9 cellular contexts compared by ENCODE assay signal in genomic region chr14:42222924-42223471, GRCh38.
DNase-seq lines count a peak whose midpoint lies in the region; ATAC-seq and TF ChIP-seq lines count a peak whose summit lies in the region.
"Had no signal": no experiment of that assay in that cellular context is flagged by ENCODE, and none has a peak within 500 bp of the region (broad histone marks: within the 10 kb centered on the region; RNA-seq: fewer than 3 reads in every experiment).

No MANE protein-coding gene starts in this region.

- peaks cover 6 to 12% of the 10 kb centered on the region in 2 experiments; a peak in 3 of 5 replicates for H3K9me3 Mint-ChIP-seq in H9
- peaks cover 2% of the 10 kb centered on the region for H3K9me3 Mint-ChIP-seq in CD8-positive, alpha-beta T cell
- H3K9me3 Mint-ChIP-seq: dendritic cell treated with granulocyte-macrophage colony-stimulating factor and Interleukin-4, amounts not matched to agents 40 ng/mL and 50 ng/mL, for 4 days had no signal

- no peak overlapping the region for H3K14ac ChIP-seq in H9 (ENCODE audit: insufficient read depth, low read length)

- no peak overlapping the region for H2BK120ac ChIP-seq in H9 (ENCODE audit: low read depth, low read length, poor library complexity, severe bottlenecking)

- no peak for TF ChIP-seq CTCF in heart right ventricle (IDR thresholded peaks at IDR 0.05)
- TF ChIP-seq CTCF in H9 (conservative IDR thresholded peaks at IDR 0.05), result no peak
- no peak for TF ChIP-seq CTCF in CD8-positive, alpha-beta T cell (IDR thresholded peaks at IDR 0.05)
- no peak for TF ChIP-seq CTCF in ovary (IDR thresholded peaks at IDR 0.05)

- no peak overlapping the region for H3K4ac ChIP-seq in H9 (ENCODE audit: low read depth, low read length)

- H3K4me1 Mint-ChIP-seq in H9, result no peaks in the 10 kb centered on the region; a peak in 1 of 4 replicates
- H3K4me1 Mint-ChIP-seq in CD8-positive, alpha-beta T cell (ENCODE audit: low read depth), result no peaks in the 10 kb centered on the region

- peak; percentile 14 for DNase-seq in COLO668 (lab: John Stamatoyannopoulos, UW; ENCODE audit: unreplicated experiment)
- peak; percentile 32 for DNase-seq in NCI-H82 treated with DMSO at 0.1 percent for 48 hours (lab: John Stamatoyannopoulos, UW; ENCODE audit: unreplicated experiment)
- peak in 1 of 2 donors; percentile 9 for DNase-seq in heart right ventricle
- DNase-seq in H9, result no peak
- DNase-seq in CD8-positive, alpha-beta T cell, result no peak
- DNase-seq in ovary, result no peak

- no peak overlapping the region for H2AK5ac ChIP-seq in H9 (ENCODE audit: insufficient read length, low read length)

- H3K56ac ChIP-seq in H9 (ENCODE audit: insufficient read length, low read depth, low read length), result no peak overlapping the region

- intact Hi-C loops in heart right ventricle (cut with DNase I) (no loop called here), ovary (cut with DNase I) (no loop called here)
- intact Hi-C loops in CD8-positive, alpha-beta T cell (cut with DNase I, micrococcal nuclease), result no loop called here

- H4K8ac ChIP-seq in H9 (replicated peaks; ENCODE audit: insufficient read length, low read depth, low read length), result no peak overlapping the region

- H3K4me3 ChIP-seq in heart right ventricle (no peak overlapping the region), ovary (no peak overlapping the region)
- no peak overlapping the region for H3K4me3 ChIP-seq in CD8-positive, alpha-beta T cell (ENCODE audit: low read depth, low read length)

- H2BK5ac ChIP-seq in H9 (ENCODE audit: insufficient read length, low read length), result no peak overlapping the region

- H3T11ph ChIP-seq in H9 (ENCODE audit: low read length), result no peak overlapping the region

- CTCF ChIA-PET in CD8-positive, alpha-beta T cell (lab: Charles Lee), result no interaction called here

- no peak for TF ChIP-seq EP300 in ovary (IDR thresholded peaks at IDR 0.05)

- no peak overlapping the region for H3K27ac Mint-ChIP-seq in H9
- no peak overlapping the region for H3K27ac Mint-ChIP-seq in CD8-positive, alpha-beta T cell
- H3K27ac Mint-ChIP-seq: dendritic cell treated with granulocyte-macrophage colony-stimulating factor and Interleukin-4, amounts not matched to agents 40 ng/mL and 50 ng/mL, for 4 days had no signal

- H4K20me1 ChIP-seq in H9 (ENCODE audit: control insufficient read depth, insufficient read depth, insufficient read length), result no peaks in the 10 kb centered on the region

- no peak overlapping the region for H4K5ac ChIP-seq in H9 (ENCODE audit: insufficient read length, low read depth, low read length)

- no peak overlapping the region for H2BK20ac ChIP-seq in H9 (ENCODE audit: low read depth, low read length, poor library complexity, severe bottlenecking)

- no peak overlapping the region for H2AFZ ChIP-seq in H9 (ENCODE audit: low read length)

- H2BK15ac ChIP-seq in H9 (ENCODE audit: low read depth, low read length), result no peak overlapping the region

- WGBS in heart right ventricle, 2 donors, result 23 to 30% methylated on average over 3 of the region's 3 CpGs
- WGBS in H9 (ENCODE audit: extremely low coverage, insufficient read length, low lambda C conversion rate), result no CpG with 5 or more reads among the region's 3 CpGs
- 2 to 10% (median 4%) methylated on average over 3 of the region's 3 CpGs for WGBS in ovary, 3 donors

- no peaks in the 10 kb centered on the region for H3K79me2 ChIP-seq in H9 (ENCODE audit: insufficient read depth, low read length)

- H3K36me3 Mint-ChIP-seq in H9 (ENCODE audit: insufficient read depth in 1 of 3, low read depth in 3 of 3), result peaks cover 0 to 11% (median 0%) of the 10 kb centered on the region in 3 experiments; a peak in 2 of 7 replicates
- no peaks in the 10 kb centered on the region for H3K36me3 Mint-ChIP-seq in CD8-positive, alpha-beta T cell

- no peak overlapping the region for H3K4me2 ChIP-seq in H9 (ENCODE audit: insufficient read depth, insufficient read length, low read length)

- no peak overlapping the region for H3K9ac ChIP-seq in H9 (ENCODE audit: extremely low read depth, insufficient read length, low read length)

- no peaks in the 10 kb centered on the region; the same call in 1 of the 2 replicates for H3K27me3 Mint-ChIP-seq in H9 (ENCODE audit: low read depth)
- no peaks in the 10 kb centered on the region for H3K27me3 Mint-ChIP-seq in CD8-positive, alpha-beta T cell (ENCODE audit: low read depth)
- H3K27me3 Mint-ChIP-seq: dendritic cell treated with granulocyte-macrophage colony-stimulating factor and Interleukin-4, amounts not matched to agents 40 ng/mL and 50 ng/mL, for 4 days had no signal

- H3K27ac ChIP-seq in heart right ventricle (no peak overlapping the region), H9 (ENCODE audit: insufficient read length, low read depth, low read length) (no peak overlapping the region), ovary (no peak overlapping the region)
- H3K27ac ChIP-seq in CD8-positive, alpha-beta T cell (ENCODE audit: low read depth, low read length), result no peak overlapping the region

- H3K27me3 ChIP-seq in heart right ventricle, result no peaks in the 10 kb centered on the region
- H3K27me3 ChIP-seq in H9 (ENCODE audit: insufficient read depth, low read length), result no peaks in the 10 kb centered on the region
- no peaks in the 10 kb centered on the region for H3K27me3 ChIP-seq in CD8-positive, alpha-beta T cell (ENCODE audit: insufficient read depth, low read length)
- H3K27me3 ChIP-seq in ovary, result no peaks in the 10 kb centered on the region

- H3K4me3 Mint-ChIP-seq in H9, result no peak overlapping the region
- H3K4me3 Mint-ChIP-seq in CD8-positive, alpha-beta T cell, result no peak overlapping the region
- H3K4me3 Mint-ChIP-seq: dendritic cell treated with granulocyte-macrophage colony-stimulating factor and Interleukin-4, amounts not matched to agents 40 ng/mL and 50 ng/mL, for 4 days had no signal

- POLR2A ChIA-PET in CD8-positive, alpha-beta T cell (lab: Charles Lee), result no interaction called here

- H3K23me2 ChIP-seq in H9 (ENCODE audit: insufficient read length, low read depth, low read length, poor library complexity, severe bottlenecking), result no peaks in the 10 kb centered on the region

- no peak for TF ChIP-seq POLR2A in ovary (IDR thresholded peaks at IDR 0.05)

- peaks cover 0 to 5% (median 0%) of the 10 kb centered on the region in 11 donors for H3K9me3 ChIP-seq in heart right ventricle
- H3K9me3 ChIP-seq in H9 (ENCODE audit: control insufficient read depth, low read depth, low read length), result no peaks in the 10 kb centered on the region
- H3K9me3 ChIP-seq in CD8-positive, alpha-beta T cell (ENCODE audit: low read length), result no peaks in the 10 kb centered on the region
- H3K9me3 ChIP-seq in ovary, result no peaks in the 10 kb centered on the region

- peaks cover 0 to 8% (median 0%) of the 10 kb centered on the region in 9 donors for H3K4me1 ChIP-seq in heart right ventricle
- no peaks in the 10 kb centered on the region for H3K4me1 ChIP-seq in H9 (ENCODE audit: insufficient read depth, low read length)
- H3K4me1 ChIP-seq in CD8-positive, alpha-beta T cell (ENCODE audit: insufficient read depth, low read length), result no peaks in the 10 kb centered on the region
- no peaks in the 10 kb centered on the region for H3K4me1 ChIP-seq in ovary (ENCODE audit: insufficient read depth)

- H3K36me3 ChIP-seq in heart right ventricle, result no peaks in the 10 kb centered on the region
- H3K36me3 ChIP-seq in CD8-positive, alpha-beta T cell (ENCODE audit: insufficient read depth, low read length), result no peaks in the 10 kb centered on the region
- no peaks in the 10 kb centered on the region for H3K36me3 ChIP-seq in ovary

- H4K91ac ChIP-seq in H9 (ENCODE audit: insufficient read length, low read depth, low read length), result no peak overlapping the region

- H3K23ac ChIP-seq in H9 (ENCODE audit: insufficient read length, low read depth, low read length), result no peak overlapping the region

- H3K79me1 ChIP-seq in H9 (ENCODE audit: insufficient read depth, low read depth, low read length, poor library complexity, severe bottlenecking), result no peaks in the 10 kb centered on the region

- ATAC-seq in GM19372 (IDR thresholded peaks at IDR 0.05; ENCODE audit: low read depth, unreplicated experiment) (peak; percentile 89), HG03196 (IDR thresholded peaks at IDR 0.05; ENCODE audit: unreplicated experiment) (peak; percentile 94), heart right ventricle (peak in 5 of 8 donors; percentile 55 to 84 (median 80))
- no peak for ATAC-seq in CD8-positive, alpha-beta T cell

- H3K18ac ChIP-seq in H9 (ENCODE audit: insufficient read length, low read depth, low read length), result no peak overlapping the region

- no peak overlapping the region for H2BK12ac ChIP-seq in H9 (ENCODE audit: insufficient read length, low read depth, low read length)

Comparison
In these comparisons a context has a peak if more than half of its experiments do, and no peak if none do; other contexts are left out.
1. DNase-seq: peak in COLO668 (single experiment) and NCI-H82 treated with DMSO at 0.1 percent for 48 hours (single experiment); none in H9 (single experiment), CD8-positive, alpha-beta T cell (0 of 7) and ovary (0 of 5).